Comparison of ENCODE assay signal across 12 cellular contexts in genomic region chr7:135673360-135673706, GRCh38. TPM values are rescaled to one million over a fixed set of nuclear protein-coding genes. Genes with fewer than 3 reads are reported as not detected.
DNase-seq lines count a peak whose midpoint lies in the region; ATAC-seq and TF ChIP-seq lines count a peak whose summit lies in the region.
"Had no signal": no experiment of that assay in that cellular context is flagged by ENCODE, and none has a peak within 500 bp of the region (broad histone marks: within the 10 kb centered on the region; RNA-seq: fewer than 3 reads in every experiment).

No MANE protein-coding gene starts in this region.

- TF ChIP-seq POLR2A in esophagus muscularis mucosa (IDR thresholded peaks at IDR 0.05; ENCODE audit: low read depth), result no peak

- no peaks in the 10 kb centered on the region for H3K27me3 Mint-ChIP-seq in osteocyte (ENCODE audit: unreplicated experiment)
- no peaks in the 10 kb centered on the region for H3K27me3 Mint-ChIP-seq in activated naive CD4-positive, alpha-beta T cell treated with anti-CD3 and anti-CD28 coated beads, Interleukin-2, amount 10 ng/mL, durations not matched to agents 7 days and 5 days

- H3K27me3 ChIP-seq in esophagus muscularis mucosa, result no peaks in the 10 kb centered on the region

- peak; percentile 87 for DNase-seq in HCEC 1CT
- peak; percentile 55 for DNase-seq in esophagus muscularis mucosa (ENCODE audit: extremely low spot score)
- no peak for DNase-seq in osteocyte (ENCODE audit: extremely low spot score, unreplicated experiment)
- no peak for DNase-seq in GF-D8 (lab: John Stamatoyannopoulos, UW)
- DNase-seq in activated naive CD4-positive, alpha-beta T cell treated with anti-CD3 and anti-CD28 coated beads, Interleukin-2, amount 10 ng/mL, durations not matched to agents 7 days and 5 days, result no peak
- DNase-seq in activated CD4-positive, alpha-beta T cell treated with anti-CD3 and anti-CD28 coated beads, Interleukin-2, amount 50 U/mL, for 1 hour, result no peak
- no peak for DNase-seq in stimulated activated CD4-positive, alpha-beta T cell treated with anti-CD3 and anti-CD28 coated beads, Interleukin-4, amount 100 ng/mL, for 24 hours
- DNase-seq: activated naive CD4-positive, alpha-beta T cell treated with anti-CD3 and anti-CD28 coated beads, Interleukin-2, amount 50 U/mL, for 16 hours had no signal

- H3K36me3 ChIP-seq in esophagus muscularis mucosa, result peaks cover 0 to 19% (median 8%) of the 10 kb centered on the region in 4 donors

- TF ChIP-seq CTCF in esophagus muscularis mucosa (IDR thresholded peaks at IDR 0.05) (no peak), osteocyte (IDR thresholded peaks at IDR 0.05) (no peak)

- peak overlapping the region; percentile 4 for H3K27ac Mint-ChIP-seq in osteocyte (ENCODE audit: unreplicated experiment)
- H3K27ac Mint-ChIP-seq in activated naive CD4-positive, alpha-beta T cell treated with anti-CD3 and anti-CD28 coated beads, Interleukin-2, amount 10 ng/mL, durations not matched to agents 7 days and 5 days, result no peak overlapping the region

- intact Hi-C loops in esophagus muscularis mucosa (cut with DNase I), result loop anchor here (5.0 kb wide), 1 partner anchor 124 kb away; no protein-coding TSS in a partner anchor

- no peak overlapping the region for H3K4me3 Mint-ChIP-seq in osteocyte (ENCODE audit: unreplicated experiment)
- no peak overlapping the region for H3K4me3 Mint-ChIP-seq in activated naive CD4-positive, alpha-beta T cell treated with anti-CD3 and anti-CD28 coated beads, Interleukin-2, amount 10 ng/mL, durations not matched to agents 7 days and 5 days

- H3K9me3 Mint-ChIP-seq in osteocyte (ENCODE audit: unreplicated experiment), result no peaks in the 10 kb centered on the region
- no peaks in the 10 kb centered on the region for H3K9me3 Mint-ChIP-seq in activated naive CD4-positive, alpha-beta T cell treated with anti-CD3 and anti-CD28 coated beads, Interleukin-2, amount 10 ng/mL, durations not matched to agents 7 days and 5 days

- H3K9me3 ChIP-seq in esophagus muscularis mucosa, result no peaks in the 10 kb centered on the region
- H3K9me3 ChIP-seq: Caco-2 had no signal

- ATAC-seq in SK-N-SH treated with all-trans-retinoic acid at 6 μM for 48 hours, result peak; percentile 74

- no peak overlapping the region for H3K4me3 ChIP-seq in esophagus muscularis mucosa

- H3K36me3 Mint-ChIP-seq in osteocyte (ENCODE audit: unreplicated experiment), result peaks cover 19% of the 10 kb centered on the region
- H3K36me3 Mint-ChIP-seq in activated naive CD4-positive, alpha-beta T cell treated with anti-CD3 and anti-CD28 coated beads, Interleukin-2, amount 10 ng/mL, durations not matched to agents 7 days and 5 days, result peaks cover 24% of the 10 kb centered on the region

- H3K4me1 ChIP-seq in esophagus muscularis mucosa, result peaks cover 43 to 56% (median 47%) of the 10 kb centered on the region in 4 donors
- H3K4me1 ChIP-seq: Caco-2 had no signal

- peaks cover 41% of the 10 kb centered on the region for H3K4me1 Mint-ChIP-seq in osteocyte (ENCODE audit: unreplicated experiment)
- peaks cover 6% of the 10 kb centered on the region for H3K4me1 Mint-ChIP-seq in activated naive CD4-positive, alpha-beta T cell treated with anti-CD3 and anti-CD28 coated beads, Interleukin-2, amount 10 ng/mL, durations not matched to agents 7 days and 5 days

- 61% methylated on average over 6 of the region's 6 CpGs for WGBS in esophagus muscularis mucosa

- H3K27ac ChIP-seq in esophagus muscularis mucosa (replicated peaks in 1 of 4), result no peak overlapping the region

- TF ChIP-seq EP300 in esophagus muscularis mucosa (IDR thresholded peaks at IDR 0.05), result no peak

- CTCF ChIA-PET in activated naive CD4-positive, alpha-beta T cell treated with anti-CD3 and anti-CD28 coated beads, Interleukin-2, amount 10 ng/mL, durations not matched to agents 7 days and 5 days (lab: Charles Lee), result interaction anchor here (0.6 to 5.3 kb wide), 11 partner anchors 9 to 1953 kb away, joined by 3 to 39 read pairs (median 4); partner anchors contain the start of gene STMP1

TF ChIP-seq in SK-N-SH treated with all-trans-retinoic acid at 6 μM for 48 hours, 23 proteins besides CTCF, POLR2A, EP300 and RAD21:
- TF ChIP-seq ZNF8 (CRISPR knock-in tag; IDR thresholded peaks at IDR 0.05) (no peak), ZNF70 (CRISPR knock-in tag; IDR thresholded peaks at IDR 0.05) (no peak), BACH2 (CRISPR knock-in tag; IDR thresholded peaks at IDR 0.05; ENCODE audit: borderline replicate concordance) (no peak), GLIS3 (CRISPR knock-in tag; IDR thresholded peaks at IDR 0.05) (no peak), ISL1 (CRISPR knock-in tag; IDR thresholded peaks at IDR 0.05) (peak; percentile 25; the same call in 1 of the 2 replicates)

RNA-seq across cellular contexts. Expression of gene STMP1, which starts 11.0 kb away (rescaled TPM):
- 10 to 100 TPM in 2 of 4 donors, 1 to 10 TPM in 2; 8.6 to 18.7 (median 9.7) TPM for total RNA-seq in esophagus muscularis mucosa
- 45.2 and 45.4 TPM in 2 replicates for total RNA-seq in osteocyte

RNA-seq across cellular contexts. Expression of gene SLC13A4, which starts 54.7 kb away (rescaled TPM):
- not detected for total RNA-seq in esophagus muscularis mucosa
- 0.81 and 0.84 TPM in 2 replicates for total RNA-seq in osteocyte
- total RNA-seq: Caco-2, mesenteric fat pad, OCI-LY7 had no signal

Comparison
In these comparisons a context has a peak if more than half of its experiments do, and no peak if none do; other contexts are left out.
1. DNase-seq: peak in HCEC 1CT (single experiment) and esophagus muscularis mucosa (single experiment); none in osteocyte (single experiment), GF-D8 (single experiment), activated naive CD4-positive, alpha-beta T cell treated with anti-CD3 and anti-CD28 coated beads, Interleukin-2, amount 10 ng/mL, durations not matched to agents 7 days and 5 days (single experiment), activated CD4-positive, alpha-beta T cell treated with anti-CD3 and anti-CD28 coated beads, Interleukin-2, amount 50 U/mL, for 1 hour (single experiment) and stimulated activated CD4-positive, alpha-beta T cell treated with anti-CD3 and anti-CD28 coated beads, Interleukin-4, amount 100 ng/mL, for 24 hours (single experiment).